8 cellular contexts compared by ENCODE assay signal in genomic region chr10:72329290-72330058, GRCh38. TPM values are rescaled to one million over a fixed set of nuclear protein-coding genes. Genes with fewer than 3 reads are reported as not detected.
DNase-seq lines count a peak whose midpoint lies in the region; ATAC-seq and TF ChIP-seq lines count a peak whose summit lies in the region.

No MANE protein-coding gene starts in this region.

- H3K36me3 Mint-ChIP-seq in Calu3 (ENCODE audit: insufficient read depth, unreplicated experiment): peaks cover 70% of the 10 kb centered on the region

- no peaks in the 10 kb centered on the region for H3K9me3 Mint-ChIP-seq in Calu3 (ENCODE audit: low read depth, unreplicated experiment)

- H4K20me1 ChIP-seq in PC-3 (ENCODE audit: low read length): no peaks in the 10 kb centered on the region

- H3K4me2 ChIP-seq in trophoblast cell (ENCODE audit: low read length) (no peak overlapping the region), PC-3 (ENCODE audit: low read length) (no peak overlapping the region)

- H3K4me1 ChIP-seq in Panc1 (ENCODE audit: control insufficient read depth, insufficient read depth, low read length) (peaks cover 67% of the 10 kb centered on the region), ectodermal cell (ENCODE audit: control insufficient read depth, insufficient read depth, low read length) (peaks cover 61% of the 10 kb centered on the region), trophoblast cell (ENCODE audit: control insufficient read depth in 1 of 2, insufficient read depth in 2 of 2, low read length in 2 of 2) (peaks cover 23 to 30% of the 10 kb centered on the region in 2 experiments), PC-3 (ENCODE audit: insufficient read depth, low read length) (peaks cover 21% of the 10 kb centered on the region)

- no peak overlapping the region for H4K8ac ChIP-seq in trophoblast cell (ENCODE audit: low read depth, low read length)

- no peaks in the 10 kb centered on the region for H3K9me2 ChIP-seq in PC-3 (replicated peaks; ENCODE audit: low read length)

- H3K27me3 Mint-ChIP-seq in Calu3 (ENCODE audit: unreplicated experiment): no peaks in the 10 kb centered on the region

- peaks cover 2% of the 10 kb centered on the region for H3K79me2 ChIP-seq in trophoblast cell (ENCODE audit: control insufficient read depth, insufficient read depth, low read length, poor library complexity)
- no peaks in the 10 kb centered on the region for H3K79me2 ChIP-seq in PC-3 (ENCODE audit: low read length)

- ATAC-seq in Panc1 (no peak), PC-3 (no peak)

- H3K18ac ChIP-seq in trophoblast cell (ENCODE audit: low read length): no peak overlapping the region

- no TSS peak for BruUV-seq in Calu3 (replicated peaks; lab: Mats Ljungman, UMichigan)
- no TSS peak for BruUV-seq in Panc1 (replicated peaks; lab: Mats Ljungman, UMichigan)
- BruUV-seq in PC-3 (replicated peaks; lab: Mats Ljungman, UMichigan): no TSS peak

- peak overlapping the region; percentile 100 for H3K27ac Mint-ChIP-seq in Calu3 (ENCODE audit: unreplicated experiment)

- H3K79me1 ChIP-seq in trophoblast cell (ENCODE audit: low read length): peaks cover 20% of the 10 kb centered on the region

- 81 to 83% methylated on average over 11 of the region's 11 CpGs for WGBS in ectodermal cell, 2 experiments
- no CpG with 5 or more reads among the region's 11 CpGs for WGBS in trophoblast cell (ENCODE audit: extremely low coverage, insufficient coverage, insufficient read length)

- peaks cover 67% of the 10 kb centered on the region for H3K4me1 Mint-ChIP-seq in Calu3 (ENCODE audit: low read depth, unreplicated experiment)

- intact Hi-C loops in Calu3 (cut with micrococcal nuclease; ENCODE audit: unreplicated experiment) (loop anchor here (10.0 kb wide), 2 partner anchors 235 to 375 kb away; no protein-coding TSS in a partner anchor), Panc1 (cut with micrococcal nuclease; ENCODE audit: unreplicated experiment) (loop anchor here (2.0 kb wide), 1 partner anchor 53 kb away; no protein-coding TSS in a partner anchor), PC-3 (cut with micrococcal nuclease) (no loop called here)

- peak overlapping the region; percentile 89 for H3K27ac ChIP-seq in Panc1 (ENCODE audit: low read length)
- H3K27ac ChIP-seq in ectodermal cell (ENCODE audit: insufficient read depth, low read depth, low read length, poor library complexity, severe bottlenecking): peak overlapping the region; percentile 50
- no peak overlapping the region for H3K27ac ChIP-seq in trophoblast cell (ENCODE audit: low read depth, low read length)
- H3K27ac ChIP-seq in PC-3 (ENCODE audit: low read length): no peak overlapping the region
- no peak overlapping the region for H3K27ac ChIP-seq in brain microvascular endothelial cell

- H3K9ac ChIP-seq in trophoblast cell (ENCODE audit: low read length) (peak overlapping the region; percentile 14), PC-3 (ENCODE audit: low read length) (no peak overlapping the region)

- no peaks in the 10 kb centered on the region for H3K9me3 ChIP-seq in Panc1 (ENCODE audit: control insufficient read depth, insufficient read depth, low read depth, low read length)
- H3K9me3 ChIP-seq in ectodermal cell (ENCODE audit: control insufficient read depth, low read length): no peaks in the 10 kb centered on the region
- no peaks in the 10 kb centered on the region for H3K9me3 ChIP-seq in trophoblast cell (ENCODE audit: insufficient read depth, low read depth, low read length)
- no peaks in the 10 kb centered on the region for H3K9me3 ChIP-seq in PC-3 (ENCODE audit: low read length)

- H3K14ac ChIP-seq in trophoblast cell (ENCODE audit: low read length): no peak overlapping the region

- H4K12ac ChIP-seq in trophoblast cell (ENCODE audit: low read depth, low read length): no peak overlapping the region

- no peaks in the 10 kb centered on the region for H3F3A ChIP-seq in PC-3 (ENCODE audit: low read length, unreplicated experiment)

- no peak for TF ChIP-seq CTCF in Calu3 (IDR thresholded peaks at IDR 0.05; ENCODE audit: unreplicated experiment)
- TF ChIP-seq CTCF in Panc1 (IDR thresholded peaks at IDR 0.05): no peak
- no peak for TF ChIP-seq CTCF in PC-3 (conservative IDR thresholded peaks at IDR 0.05; ENCODE audit: low read depth, low read length)
- TF ChIP-seq CTCF in brain microvascular endothelial cell (IDR thresholded peaks at IDR 0.05; ENCODE audit: low read depth, low read length, missing control alignments): no peak

- POLR2A ChIA-PET in Panc1 (lab: Charles Lee): interaction anchor here (0.7 kb wide), 1 partner anchor 311 kb away, joined by 9 read pairs; no protein-coding TSS in a partner anchor
- POLR2A ChIA-PET in PC-3 (lab: Charles Lee; ENCODE audit: unreplicated experiment): interaction anchor here (0.6 kb wide), 1 partner anchor 246 kb away, joined by 3 read pairs; no protein-coding TSS in a partner anchor

- no peak overlapping the region for H2AK5ac ChIP-seq in trophoblast cell (ENCODE audit: low read length)

- in situ Hi-C loops in Panc1 (cut with HindIII; ENCODE audit: low pct_unique_long_range_greater_than_20kb, low sequenced_read_pairs) (no loop called here), brain microvascular endothelial cell (cut with HindIII; ENCODE audit: low pct_ligation_motif_present, low sequenced_read_pairs) (no loop called here)

- H2BK120ac ChIP-seq in trophoblast cell (ENCODE audit: insufficient read depth, low read length, poor library complexity): no peak overlapping the region

- no peak overlapping the region for H3K23ac ChIP-seq in trophoblast cell (ENCODE audit: low read length)

- no peaks in the 10 kb centered on the region for H3K27me3 ChIP-seq in Panc1 (ENCODE audit: control insufficient read depth, insufficient read depth, low read length)
- H3K27me3 ChIP-seq in ectodermal cell (ENCODE audit: control insufficient read depth, insufficient read depth, low read length, poor library complexity, severe bottlenecking): no peaks in the 10 kb centered on the region
- H3K27me3 ChIP-seq in trophoblast cell (ENCODE audit: insufficient read depth, low read length): no peaks in the 10 kb centered on the region
- no peaks in the 10 kb centered on the region for H3K27me3 ChIP-seq in PC-3 (ENCODE audit: low read length)
- no peaks in the 10 kb centered on the region for H3K27me3 ChIP-seq in brain microvascular endothelial cell (replicated peaks)

- H3K4me3 Mint-ChIP-seq in Calu3 (ENCODE audit: low read depth, unreplicated experiment): peak overlapping the region; percentile 51

- CTCF ChIA-PET in Calu3 (lab: Charles Lee): interaction anchor here (1.8 to 5.0 kb wide), 4 partner anchors 9 to 203 kb away, joined by 7 to 53 read pairs (median 20); partner anchors contain the start of gene DDIT4
- CTCF ChIA-PET in Panc1 (lab: Charles Lee): interaction anchor here (0.6 to 0.7 kb wide), 2 partner anchors 22 to 81 kb away, joined by 4 to 5 read pairs; no protein-coding TSS in a partner anchor
- CTCF ChIA-PET in PC-3 (lab: Charles Lee): interaction anchor here (0.5 to 0.7 kb wide), 3 partner anchors 48 to 384 kb away, joined by 3 to 7 read pairs (median 4); no protein-coding TSS in a partner anchor

- peak overlapping the region; percentile 41 for H4K91ac ChIP-seq in trophoblast cell (ENCODE audit: low read depth, low read length)

- no peak overlapping the region for H3K4ac ChIP-seq in trophoblast cell (ENCODE audit: low read depth, low read length)

- H2BK12ac ChIP-seq in trophoblast cell (ENCODE audit: low read length): peak overlapping the region; percentile 20

- H3K36me3 ChIP-seq in Panc1 (ENCODE audit: control insufficient read depth, insufficient read depth, low read length) (no peaks in the 10 kb centered on the region), ectodermal cell (ENCODE audit: control insufficient read depth, insufficient read depth, low read length) (no peaks in the 10 kb centered on the region), trophoblast cell (ENCODE audit: control insufficient read depth in 1 of 2, insufficient read depth in 2 of 2, low read length in 2 of 2) (peaks cover 7 to 10% of the 10 kb centered on the region in 2 experiments), PC-3 (ENCODE audit: low read depth, low read length) (no peaks in the 10 kb centered on the region), brain microvascular endothelial cell (replicated peaks) (peaks cover 5% of the 10 kb centered on the region)

- no peak overlapping the region for H2BK5ac ChIP-seq in trophoblast cell (ENCODE audit: low read depth, low read length, poor library complexity)

- no peak for DNase-seq in Calu3
- DNase-seq in Panc1 (ENCODE audit: low read depth, low spot score): no peak
- DNase-seq in trophoblast cell: no peak
- no peak for DNase-seq in PC-3
- DNase-seq in brain microvascular endothelial cell: no peak
- no peak for DNase-seq in stimulated activated CD4-positive, alpha-beta T cell treated with anti-CD3 and anti-CD28 coated beads, Interleukin-1b, Interleukin-23, amount 100 ng/mL, for 48 hours
- no peak for DNase-seq in NCI-H1105 (lab: John Stamatoyannopoulos, UW)

- H2AFZ ChIP-seq in trophoblast cell (ENCODE audit: insufficient read depth, low read length, poor library complexity): no peak overlapping the region
- H2AFZ ChIP-seq in PC-3 (ENCODE audit: low read length): no peak overlapping the region

- H3K4me3 ChIP-seq in Panc1 (ENCODE audit: low read depth in 2 of 2, low read length in 2 of 2): no peak overlapping the region
- no peak overlapping the region for H3K4me3 ChIP-seq in ectodermal cell (ENCODE audit: insufficient read depth, low read depth, low read length)
- no peak overlapping the region for H3K4me3 ChIP-seq in trophoblast cell (ENCODE audit: low read depth, low read length)
- H3K4me3 ChIP-seq in PC-3 (ENCODE audit: low read length): no peak overlapping the region
- H3K4me3 ChIP-seq in brain microvascular endothelial cell (ENCODE audit: low read depth, low read length): no peak overlapping the region

RNA-seq across cellular contexts. Expression of gene DNAJB12, which starts 25.2 kb away (rescaled TPM):
- total RNA-seq in Calu3 (2022) (43.1 and 48.0 TPM in 2 replicates), Panc1 (2021; ENCODE audit: unreplicated experiment) (51.0 TPM), PC-3 (2014; rRNA removed) (25.7 and 30.9 TPM in 2 replicates)
- 46.8 TPM for polyA plus RNA-seq in Panc1 (2012; ENCODE audit: insufficient read length)
- polyA plus RNA-seq in ectodermal cell (2013, experiment 1 of 4): 18.7 TPM
- polyA plus RNA-seq in ectodermal cell (2013, experiment 2 of 4): 21.3 TPM
- polyA plus RNA-seq in ectodermal cell (2013, experiment 3 of 4): 15.9 TPM
- polyA plus RNA-seq in ectodermal cell (2013, experiment 4 of 4): 19.3 TPM
- 17.3 and 17.4 TPM in 2 replicates for polyA plus RNA-seq in trophoblast cell (2013)

RNA-seq across cellular contexts. Expression of gene DDIT4, which starts 55.8 kb away (rescaled TPM):
- total RNA-seq in Calu3 (2022): 294 and 326 TPM in 2 replicates
- 157 TPM for total RNA-seq in Panc1 (2021; ENCODE audit: unreplicated experiment)
- polyA plus RNA-seq in Panc1 (2012; ENCODE audit: insufficient read length): 344 TPM
- 134 TPM for polyA plus RNA-seq in ectodermal cell (2013, experiment 1 of 4)
- polyA plus RNA-seq in ectodermal cell (2013, experiment 2 of 4): 102 TPM
- polyA plus RNA-seq in ectodermal cell (2013, experiment 3 of 4): 101 TPM
- polyA plus RNA-seq in ectodermal cell (2013, experiment 4 of 4): 107 TPM
- polyA plus RNA-seq in trophoblast cell (2013): 175 and 178 TPM in 2 replicates
- total RNA-seq in PC-3 (2014; rRNA removed): 68.9 and 94.2 TPM in 2 replicates

Comparison
In these comparisons a context has a peak if more than half of its experiments do, and no peak if none do; other contexts are left out.
1. H3K27ac ChIP-seq: peak in Panc1 (single experiment) and ectodermal cell (single experiment); none in trophoblast cell (single experiment), PC-3 (single experiment) and brain microvascular endothelial cell (single experiment).